10 cellular contexts compared by ENCODE assay signal in the genomic region with DNA sequence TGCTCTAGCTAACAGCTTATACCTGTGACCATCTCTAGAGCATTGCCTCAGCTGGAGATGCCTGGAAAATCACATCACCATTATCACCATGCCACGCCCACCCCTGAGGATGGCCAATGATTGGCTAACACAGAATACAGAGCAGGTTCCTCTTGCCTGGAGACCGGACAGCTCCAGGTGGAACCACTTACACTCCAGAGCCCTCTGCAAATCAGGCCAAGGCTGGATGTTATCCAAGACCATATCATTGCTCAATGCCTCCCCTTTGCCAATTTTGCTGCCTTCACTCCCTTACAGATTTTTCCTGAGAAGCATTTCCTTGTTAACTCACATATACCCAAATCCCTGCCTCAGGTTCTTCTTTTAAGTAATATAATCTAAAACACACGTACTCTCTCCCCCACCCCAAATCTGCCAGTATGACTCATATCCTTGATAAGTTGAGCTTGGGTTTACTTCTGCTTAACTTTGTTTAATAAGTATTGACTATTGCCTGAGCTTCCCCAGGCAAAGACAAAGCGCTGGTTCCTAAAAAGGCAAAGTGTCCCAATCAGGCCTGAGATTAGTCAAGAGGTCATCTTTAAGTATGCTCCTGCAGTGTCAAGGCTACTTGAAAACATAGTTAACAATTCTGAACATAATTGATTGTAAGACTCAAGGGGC.
DNase-seq lines count a peak whose midpoint lies in the region; ATAC-seq, FAIRE-seq and TF ChIP-seq lines count a peak whose summit lies in the region.
"Had no signal": no experiment of that assay in that cellular context is flagged by ENCODE, and none has a peak within 500 bp of the region (broad histone marks: within the 10 kb centered on the region; RNA-seq: fewer than 3 reads in every experiment).

No MANE protein-coding gene starts in this region.

- no peak overlapping the region for H2AFZ ChIP-seq in astrocyte (ENCODE audit: low read depth, low read length)

- H3K4me1 Mint-ChIP-seq in astrocyte (ENCODE audit: low read depth, unreplicated experiment), result no peaks in the 10 kb centered on the region
- H3K4me1 Mint-ChIP-seq in CD4-positive, alpha-beta T cell (ENCODE audit: low read depth), result no peaks in the 10 kb centered on the region

- no peak overlapping the region for H3K27ac ChIP-seq in astrocyte (ENCODE audit: low read depth, low read length)
- no peak overlapping the region for H3K27ac ChIP-seq in CD4-positive, alpha-beta T cell (ENCODE audit: low read depth, low read length)

- H3K9ac ChIP-seq in astrocyte (ENCODE audit: low read length), result no peak overlapping the region

- H3K79me2 ChIP-seq in astrocyte (ENCODE audit: insufficient read depth, low read length), result no peaks in the 10 kb centered on the region

- no peaks in the 10 kb centered on the region for H3K36me3 Mint-ChIP-seq in astrocyte (ENCODE audit: low read depth, unreplicated experiment)
- H3K36me3 Mint-ChIP-seq in CD4-positive, alpha-beta T cell (ENCODE audit: low read depth), result no peaks in the 10 kb centered on the region

- CTCF ChIA-PET in CD4-positive, alpha-beta T cell (lab: Charles Lee), result no interaction called here

- POLR2A ChIA-PET in CD4-positive, alpha-beta T cell (lab: Charles Lee), result no interaction called here

- no peaks in the 10 kb centered on the region for H3K27me3 ChIP-seq in astrocyte (ENCODE audit: insufficient read depth, low read length)
- no peaks in the 10 kb centered on the region for H3K27me3 ChIP-seq in CD4-positive, alpha-beta T cell (ENCODE audit: control insufficient read depth, insufficient read depth, low read length)

- no peak overlapping the region for H3K4me3 ChIP-seq in astrocyte (ENCODE audit: insufficient read depth, low read depth, low read length)

- H3K27ac Mint-ChIP-seq in astrocyte (ENCODE audit: unreplicated experiment), result no peak overlapping the region
- H3K27ac Mint-ChIP-seq in CD4-positive, alpha-beta T cell, result no peak overlapping the region

- no peak for TF ChIP-seq CTCF in astrocyte (IDR thresholded peaks at IDR 0.05; ENCODE audit: insufficient read depth, low read depth, low read length)
- no peak for TF ChIP-seq CTCF in CD4-positive, alpha-beta T cell (IDR thresholded peaks at IDR 0.05)

- DNase-seq in AG20443 (ENCODE audit: low spot score) (peak; percentile 61), HPDE6-E6E7 (ENCODE audit: extremely low spot score) (peak; percentile 4), astrocyte (ENCODE audit: low read depth) (peak; percentile 77), kidney tubule cell (ENCODE audit: low spot score) (peak; percentile 58), epidermal melanocyte (ENCODE audit: insufficient read length, low spot score) (no peak), ureter (ENCODE audit: low spot score) (no peak), NCI-H146 (lab: John Stamatoyannopoulos, UW) (no peak)
- DNase-seq in CD4-positive, alpha-beta T cell, result no peak
- DNase-seq: activated CD4-positive, alpha-beta T cell treated with anti-CD3 and anti-CD28 coated beads for 4 hours; NCI-H1694 treated with DMSO at 0.1 percent for 48 hours had no signal

- H4K20me1 ChIP-seq in astrocyte (ENCODE audit: insufficient read depth, low read length), result no peaks in the 10 kb centered on the region

- no peak for FAIRE-seq in astrocyte (lab: Jason Lieb, UNC)

- no peaks in the 10 kb centered on the region for H3K27me3 Mint-ChIP-seq in astrocyte (ENCODE audit: low read depth, unreplicated experiment)
- no peaks in the 10 kb centered on the region for H3K27me3 Mint-ChIP-seq in CD4-positive, alpha-beta T cell

- H3K9me3 ChIP-seq in astrocyte (ENCODE audit: insufficient read depth, low read depth, low read length), result no peaks in the 10 kb centered on the region
- no peaks in the 10 kb centered on the region for H3K9me3 ChIP-seq in CD4-positive, alpha-beta T cell (ENCODE audit: control insufficient read depth, low read length)

- no peak overlapping the region for H3K4me3 Mint-ChIP-seq in astrocyte (ENCODE audit: unreplicated experiment)
- H3K4me3 Mint-ChIP-seq in CD4-positive, alpha-beta T cell, result no peak overlapping the region

- H3K4me2 ChIP-seq in astrocyte (ENCODE audit: low read length), result no peak overlapping the region

- no peaks in the 10 kb centered on the region for H3K9me3 Mint-ChIP-seq in astrocyte (ENCODE audit: unreplicated experiment)
- no peaks in the 10 kb centered on the region for H3K9me3 Mint-ChIP-seq in CD4-positive, alpha-beta T cell

- no peaks in the 10 kb centered on the region for H3K36me3 ChIP-seq in astrocyte (ENCODE audit: insufficient read depth, low read length)

- peaks cover 3% of the 10 kb centered on the region for H3K4me1 ChIP-seq in astrocyte (ENCODE audit: insufficient read depth, low read length)

- intact Hi-C loops in CD4-positive, alpha-beta T cell (cut with DNase I, micrococcal nuclease), result no loop called here

- no peak for ATAC-seq in CD4-positive, alpha-beta T cell (ENCODE audit: poor library complexity)

Comparison
In these comparisons a context has a peak if more than half of its experiments do, and no peak if none do; other contexts are left out.
1. DNase-seq: peak in AG20443 (single experiment), HPDE6-E6E7 (single experiment), astrocyte (single experiment) and kidney tubule cell (single experiment); none in epidermal melanocyte (single experiment), ureter (single experiment), NCI-H146 (single experiment) and CD4-positive, alpha-beta T cell (0 of 10).